In the genomic region with DNA sequence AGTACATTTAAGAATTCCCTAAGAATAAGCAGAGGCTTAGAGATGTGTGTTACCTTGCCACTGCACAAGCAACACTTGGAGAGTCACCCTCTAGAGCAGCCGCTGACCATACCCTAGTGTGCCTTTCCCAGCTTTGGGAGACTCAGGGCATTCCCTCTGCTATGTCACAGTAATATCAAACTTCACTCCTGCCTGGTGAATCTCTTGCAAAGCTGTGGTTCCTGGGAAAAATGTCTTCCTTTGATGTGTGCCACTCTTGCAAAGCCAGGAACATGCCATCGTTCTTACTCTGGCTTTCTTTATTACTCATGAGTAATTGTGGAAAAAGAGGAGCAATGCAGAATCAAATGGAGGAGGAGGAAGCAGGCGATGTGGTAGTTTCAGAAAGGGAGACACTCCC, we compare ENCODE assay signal across 18 cellular contexts.
A peak's percentile ranks its signal among the peaks of the same experiment; 100 is the strongest.
DNase-seq lines count a peak whose midpoint lies in the region; ATAC-seq and TF ChIP-seq lines count a peak whose summit lies in the region.
"Had no signal": no experiment of that assay in that cellular context is flagged by ENCODE, and none has a peak within 500 bp of the region (broad histone marks: within the 10 kb centered on the region; RNA-seq: fewer than 3 reads in every experiment).

No MANE protein-coding gene starts in this region.

- H3K27ac Mint-ChIP-seq in MCF 10A (ENCODE audit: low read depth, unreplicated experiment) = no peak overlapping the region
- H3K27ac Mint-ChIP-seq: activated CD4-positive, alpha-beta T cell treated with anti-CD3 and anti-CD28 coated beads, Interleukin-2, amount 10 ng/mL, durations not matched to agents 24 days and 14 days; activated naive CD4-positive, alpha-beta T cell treated with anti-CD3 and anti-CD28 coated beads, Interleukin-2, amount 50 U/mL, for 24 hours; CD4-positive, CD25-positive, alpha-beta regulatory T cell had no signal

- peaks cover 15% of the 10 kb centered on the region for H3K4me1 Mint-ChIP-seq in MCF 10A (ENCODE audit: insufficient read depth, unreplicated experiment)
- H3K4me1 Mint-ChIP-seq in activated T-cell treated with anti-CD3 and anti-CD28 coated beads, Interleukin-2, amount 50 U/mL, for 4 hours (ENCODE audit: low read depth) = no peaks in the 10 kb centered on the region
- H3K4me1 Mint-ChIP-seq: activated CD4-positive, alpha-beta T cell treated with anti-CD3 and anti-CD28 coated beads, Interleukin-2, amount 10 ng/mL, durations not matched to agents 24 days and 14 days; activated naive CD4-positive, alpha-beta T cell treated with anti-CD3 and anti-CD28 coated beads, Interleukin-2, amount 50 U/mL, for 24 hours; CD4-positive, CD25-positive, alpha-beta regulatory T cell had no signal

- BruUV-seq in MCF 10A (replicated peaks; lab: Mats Ljungman, UMichigan) = no TSS peak

- DNase-seq in breast epithelium (ENCODE audit: low spot score in 2 of 2) = no peak
- DNase-seq in MCF 10A (ENCODE audit: unreplicated experiment) = no peak
- no peak for DNase-seq in Peyer's patch
- peak; percentile 53 for DNase-seq in islet precursor cell
- DNase-seq in transverse colon = no peak
- no peak for DNase-seq in activated T-cell treated with anti-CD3 and anti-CD28 coated beads, Interleukin-2, amount 50 U/mL, for 4 hours
- DNase-seq in T-helper 1 cell = no peak
- DNase-seq in stomach = no peak
- DNase-seq: brain microvascular endothelial cell; CD4-positive, CD25-positive, alpha-beta regulatory T cell; esophagus squamous epithelium; midbrain; NCI-H446 treated with DMSO at 0.1 percent for 48 hours had no signal

- H3K9me3 ChIP-seq in breast epithelium (no peaks in the 10 kb centered on the region), Peyer's patch (no peaks in the 10 kb centered on the region), transverse colon (no peaks in the 10 kb centered on the region), stomach (no peaks in the 10 kb centered on the region)
- H3K9me3 ChIP-seq: esophagus squamous epithelium, tibial nerve had no signal

- 48 to 56% methylated on average over 2 to 3 of the region's 3 CpGs for WGBS in transverse colon (ENCODE audit: low coverage in 1 of 2), 2 donors
- 61 to 72% (median 66%) methylated on average over 3 of the region's 3 CpGs for WGBS in stomach, 5 donors

- no peak for TF ChIP-seq POLR2A in breast epithelium (IDR thresholded peaks at IDR 0.05)
- no peak for TF ChIP-seq POLR2A in Peyer's patch (IDR thresholded peaks at IDR 0.05)
- no peak for TF ChIP-seq POLR2A in transverse colon (IDR thresholded peaks at IDR 0.05)
- no peak for TF ChIP-seq POLR2A in stomach (IDR thresholded peaks at IDR 0.05)

- ATAC-seq in activated T-cell treated with anti-CD3 and anti-CD28 coated beads, Interleukin-2, amount 50 U/mL, for 4 hours = no peak

- H3K27me3 Mint-ChIP-seq in MCF 10A (ENCODE audit: insufficient read depth, unreplicated experiment) = no peaks in the 10 kb centered on the region
- H3K27me3 Mint-ChIP-seq in activated T-cell treated with anti-CD3 and anti-CD28 coated beads, Interleukin-2, amount 50 U/mL, for 4 hours (ENCODE audit: low read depth) = peaks cover 8% of the 10 kb centered on the region
- H3K27me3 Mint-ChIP-seq: activated naive CD4-positive, alpha-beta T cell treated with anti-CD3 and anti-CD28 coated beads, Interleukin-2, amount 50 U/mL, for 24 hours had no signal

- no peaks in the 10 kb centered on the region for H3K27me3 ChIP-seq in breast epithelium
- no peaks in the 10 kb centered on the region for H3K27me3 ChIP-seq in Peyer's patch
- no peaks in the 10 kb centered on the region for H3K27me3 ChIP-seq in transverse colon
- no peaks in the 10 kb centered on the region for H3K27me3 ChIP-seq in stomach
- H3K27me3 ChIP-seq: brain microvascular endothelial cell, dorsolateral prefrontal cortex, tibial nerve had no signal

- peaks cover 6% of the 10 kb centered on the region for H3K36me3 Mint-ChIP-seq in MCF 10A (ENCODE audit: insufficient read depth, unreplicated experiment)
- H3K36me3 Mint-ChIP-seq in activated T-cell treated with anti-CD3 and anti-CD28 coated beads, Interleukin-2, amount 50 U/mL, for 4 hours (ENCODE audit: insufficient read depth) = no peaks in the 10 kb centered on the region
- H3K36me3 Mint-ChIP-seq: activated naive CD4-positive, alpha-beta T cell treated with anti-CD3 and anti-CD28 coated beads, Interleukin-2, amount 50 U/mL, for 24 hours; CD4-positive, CD25-positive, alpha-beta regulatory T cell had no signal

- H3K36me3 ChIP-seq in breast epithelium (no peaks in the 10 kb centered on the region), Peyer's patch (no peaks in the 10 kb centered on the region), transverse colon (no peaks in the 10 kb centered on the region), stomach (no peaks in the 10 kb centered on the region)
- H3K36me3 ChIP-seq: brain microvascular endothelial cell, esophagus squamous epithelium, tibial nerve had no signal

- CTCF ChIA-PET in MCF 10A (lab: Yijun Ruan, JAX) = interaction anchor here (0.6 to 4.1 kb wide), 22 partner anchors 9 to 1147 kb away, joined by 3 to 41 read pairs (median 5); partner anchors contain the start of gene SLC12A2

- TF ChIP-seq CTCF in breast epithelium (IDR thresholded peaks at IDR 0.05) (no peak), MCF 10A (IDR thresholded peaks at IDR 0.05; ENCODE audit: unreplicated experiment) (no peak), Peyer's patch (IDR thresholded peaks at IDR 0.05) (no peak), transverse colon (IDR thresholded peaks at IDR 0.05) (no peak), stomach (IDR thresholded peaks at IDR 0.05) (no peak)

- H3K4me3 Mint-ChIP-seq in MCF 10A (ENCODE audit: unreplicated experiment) = no peak overlapping the region
- H3K4me3 Mint-ChIP-seq in activated T-cell treated with anti-CD3 and anti-CD28 coated beads, Interleukin-2, amount 50 U/mL, for 4 hours = no peak overlapping the region
- H3K4me3 Mint-ChIP-seq: activated CD4-positive, alpha-beta T cell treated with anti-CD3 and anti-CD28 coated beads, Interleukin-2, amount 10 ng/mL, durations not matched to agents 24 days and 14 days; activated naive CD4-positive, alpha-beta T cell treated with anti-CD3 and anti-CD28 coated beads, Interleukin-2, amount 50 U/mL, for 24 hours; CD4-positive, CD25-positive, alpha-beta regulatory T cell had no signal

- H3K4me1 ChIP-seq in breast epithelium = no peaks in the 10 kb centered on the region
- H3K4me1 ChIP-seq in Peyer's patch = peaks cover 0 to 14% (median 0%) of the 10 kb centered on the region in 4 donors
- peaks cover 11 to 28% (median 20%) of the 10 kb centered on the region in 4 donors for H3K4me1 ChIP-seq in transverse colon
- peaks cover 8 to 34% (median 20%) of the 10 kb centered on the region in 4 donors for H3K4me1 ChIP-seq in stomach

- POLR2A ChIA-PET in MCF 10A (lab: Yijun Ruan, JAX) = interaction anchor here (0.7 to 2.4 kb wide), 2 partner anchors 143 to 208 kb away, joined by 3 to 16 read pairs; partner anchors contain the start of gene SLC12A2

- in situ Hi-C loops in transverse colon (cut with MboI; ENCODE audit: low pct_ligation_motif_present in 1 of 4, low pct_unique_long_range_greater_than_20kb in 1 of 4, low sequenced_read_pairs in 3 of 4) = no loop called here

- H3K4me3 ChIP-seq in breast epithelium (no peak overlapping the region), Peyer's patch (no peak overlapping the region), transverse colon (no peak overlapping the region), stomach (no peak overlapping the region)
- H3K4me3 ChIP-seq: esophagus squamous epithelium, SK-N-MC, tibial nerve had no signal

- intact Hi-C loops in breast epithelium (cut with DNase I; ENCODE audit: low total_unique reads) = no loop called here
- intact Hi-C loops in MCF 10A (cut with micrococcal nuclease) = loop anchor here (5.0 to 10.0 kb wide), 2 partner anchors 314 to 798 kb away; no protein-coding TSS in a partner anchor
- intact Hi-C loops in transverse colon (cut with DNase I; ENCODE audit: low total_unique reads) = no loop called here
- intact Hi-C loops in stomach (cut with DNase I; ENCODE audit: low total_unique reads) = no loop called here

- no peak for TF ChIP-seq EP300 in transverse colon (IDR thresholded peaks at IDR 0.05; ENCODE audit: low read depth)
- TF ChIP-seq EP300 in stomach (IDR thresholded peaks at IDR 0.05) = no peak

- no peaks in the 10 kb centered on the region for H3K9me3 Mint-ChIP-seq in MCF 10A (ENCODE audit: unreplicated experiment)
- H3K9me3 Mint-ChIP-seq in activated T-cell treated with anti-CD3 and anti-CD28 coated beads, Interleukin-2, amount 50 U/mL, for 4 hours = no peaks in the 10 kb centered on the region
- H3K9me3 Mint-ChIP-seq: activated CD4-positive, alpha-beta T cell treated with anti-CD3 and anti-CD28 coated beads, Interleukin-2, amount 10 ng/mL, durations not matched to agents 24 days and 14 days; activated naive CD4-positive, alpha-beta T cell treated with anti-CD3 and anti-CD28 coated beads, Interleukin-2, amount 50 U/mL, for 24 hours had no signal

- H3K27ac ChIP-seq in breast epithelium = peak overlapping the region; percentile 49 to 75
- peak overlapping the region in 3 of 4 donors; percentile 13 to 54 (median 51) for H3K27ac ChIP-seq in Peyer's patch
- peak overlapping the region; percentile 53 to 68 (median 58) for H3K27ac ChIP-seq in transverse colon
- H3K27ac ChIP-seq in stomach = peak overlapping the region in 2 of 5 donors; percentile 59 to 70
- H3K27ac ChIP-seq: esophagus squamous epithelium, SK-N-MC, tibial nerve had no signal
